Comparison of ENCODE assay signal across 29 cellular contexts in the genomic region with DNA sequence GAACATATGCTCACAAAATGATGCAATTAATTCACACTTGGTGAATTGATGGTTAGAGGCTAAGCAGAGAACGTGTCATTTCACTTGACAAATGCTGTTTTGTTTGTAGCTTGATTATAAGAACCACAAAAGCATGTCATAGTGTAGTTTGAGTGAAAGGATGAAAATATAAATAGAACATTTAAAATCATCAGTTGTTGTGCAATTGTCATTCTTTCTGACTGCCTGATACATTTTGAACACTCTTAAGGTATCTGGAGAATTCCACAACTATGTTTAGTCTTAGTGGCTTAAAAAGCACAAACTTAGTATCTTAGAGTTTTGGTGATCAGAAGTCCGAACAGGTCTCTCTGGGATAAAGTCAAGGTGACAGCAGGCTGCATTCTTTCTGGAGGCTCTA.
"Had no signal": no experiment of that assay in that cellular context is flagged by ENCODE, and none has a peak within 500 bp of the region (broad histone marks: within the 10 kb centered on the region; RNA-seq: fewer than 3 reads in every experiment).

No MANE protein-coding gene starts in this region.

- ATAC-seq: activated CD4-positive, CD25-positive, alpha-beta regulatory T cell treated with anti-CD3 and anti-CD28 coated beads, Interleukin-2, amount 50 U/mL, for 24 hours; gastroesophageal sphincter; left cardiac atrium; left ventricle myocardium superior; pancreas; psoas muscle; T-helper 17 cell had no signal

- H3K27me3 ChIP-seq: brain microvascular endothelial cell, esophagus muscularis mucosa, gastroesophageal sphincter, hepatocyte, sigmoid colon, testis, transverse colon had no signal

- H3K4me3 ChIP-seq: esophagus muscularis mucosa, gastroesophageal sphincter, hepatocyte, pancreas, psoas muscle, sigmoid colon, smooth muscle cell, testis, transverse colon had no signal

- DNase-seq: activated CD4-positive, alpha-beta T cell treated with anti-CD3 and anti-CD28 coated beads for 48 hours; activated CD4-positive, alpha-beta T cell treated with anti-CD3 and anti-CD28 coated beads, Interleukin-2, amount 50 U/mL, for 48 hours; activated CD8-positive, alpha-beta memory T cell treated with anti-CD3 and anti-CD28 coated beads for 24 hours; activated effector memory CD4-positive, alpha-beta T cell treated with anti-CD3 and anti-CD28 coated beads, Interleukin-2, amount 50 U/mL, for 16 hours; activated naive CD4-positive, alpha-beta T cell treated with anti-CD3 and anti-CD28 coated beads for 36 hours; activated naive CD8-positive, alpha-beta T cell treated with anti-CD3 and anti-CD28 coated beads for 36 hours; activated T-cell treated with anti-CD3 and anti-CD28 coated beads, Interleukin-2, amount 50 U/mL, for 1 hour; amniotic stem cell; brain microvascular endothelial cell; endodermal cell; left cardiac atrium; left ventricle myocardium superior; naive B cell; nucleus accumbens; pancreas; psoas muscle; sigmoid colon; stimulated activated CD4-positive, alpha-beta T cell treated with anti-CD3 and anti-CD28 coated beads, Interleukin-2, amount 100 ng/mL, for 24 hours; stimulated activated naive CD4-positive, alpha-beta T cell; T-helper 17 cell; T1000; testis; transverse colon; WERI-Rb-1 had no signal

- H3K9me3 ChIP-seq: esophagus muscularis mucosa, gastroesophageal sphincter, pancreas, psoas muscle, sigmoid colon, testis, transverse colon had no signal

- H3K4me1 ChIP-seq: esophagus muscularis mucosa, gastroesophageal sphincter, pancreas, psoas muscle, sigmoid colon, testis, transverse colon had no signal

- H3K36me3 ChIP-seq: brain microvascular endothelial cell, esophagus muscularis mucosa, gastroesophageal sphincter, pancreas, sigmoid colon, transverse colon, WERI-Rb-1 had no signal
